Comparison of ENCODE assay signal across 16 cellular contexts in the genomic region with DNA sequence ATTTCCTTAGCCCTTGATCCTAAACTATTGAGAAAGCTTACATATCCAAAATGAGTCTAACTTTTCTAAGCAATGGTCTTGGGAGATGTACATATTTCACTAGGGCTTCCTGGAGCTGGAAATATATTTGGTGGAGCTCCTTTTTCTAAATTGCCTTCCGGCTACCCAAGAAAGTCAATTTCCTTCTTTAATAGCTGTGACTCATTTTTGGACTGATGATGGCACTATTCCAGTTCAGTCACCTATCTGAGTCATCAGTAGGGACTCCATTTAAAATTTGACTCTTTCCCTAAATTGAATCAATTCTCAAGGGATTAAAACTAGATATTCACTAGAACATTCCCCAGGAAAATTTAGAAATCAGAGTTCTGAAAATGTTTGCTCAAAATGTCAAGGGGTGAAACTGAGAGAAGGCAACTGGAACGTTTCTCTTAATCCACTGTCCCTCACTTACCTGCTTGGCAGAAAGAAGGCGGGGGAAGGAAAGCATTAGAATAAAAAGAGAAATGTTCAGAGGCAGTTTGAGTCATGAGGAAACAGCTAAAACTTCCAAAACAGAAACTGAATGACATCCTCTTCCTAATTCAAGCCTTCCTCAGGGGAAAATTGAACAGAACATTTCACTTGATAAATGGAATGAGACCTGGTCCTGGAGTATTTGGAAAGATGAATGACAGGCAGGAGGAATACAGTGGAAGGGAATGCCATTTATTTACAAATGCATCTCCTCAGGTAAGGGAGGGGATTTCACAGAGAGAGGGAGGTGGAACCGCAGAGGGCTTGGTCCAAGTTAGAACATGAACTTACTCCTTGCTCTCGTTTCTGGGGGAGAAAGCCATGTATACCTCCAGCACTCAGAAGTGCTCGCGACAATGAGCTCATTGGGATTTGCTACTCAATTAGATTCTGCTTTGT.
DNase-seq lines count a peak whose midpoint lies in the region; ATAC-seq and TF ChIP-seq lines count a peak whose summit lies in the region.
"Had no signal": no experiment of that assay in that cellular context is flagged by ENCODE, and none has a peak within 500 bp of the region (broad histone marks: within the 10 kb centered on the region; RNA-seq: fewer than 3 reads in every experiment).

No MANE protein-coding gene starts in this region.

- intact Hi-C loops in activated CD4-positive, alpha-beta T cell treated with anti-CD3 and anti-CD28 coated beads, Interleukin-2, amount 10 ng/mL, durations not matched to agents 24 days and 14 days (cut with micrococcal nuclease): loop anchor here (1.0 to 2.0 kb wide), 4 partner anchors 26 to 397 kb away; no protein-coding TSS in a partner anchor

- H3K27me3 ChIP-seq in RWPE2 (ENCODE audit: insufficient read depth, poor library complexity, severe bottlenecking) (peaks cover 14% of the 10 kb centered on the region), foreskin keratinocyte (no peaks in the 10 kb centered on the region)
- H3K27me3 ChIP-seq: neural progenitor cell, tibial nerve had no signal

- H3K4me3 ChIP-seq in RWPE2 (ENCODE audit: severe bottlenecking): no peak overlapping the region
- H3K4me3 ChIP-seq: neural progenitor cell, tibial nerve had no signal

- no peaks in the 10 kb centered on the region for H3K36me3 ChIP-seq in RWPE2 (ENCODE audit: low read depth)
- H3K36me3 ChIP-seq: neural progenitor cell, tibial nerve had no signal

- peaks cover 10% of the 10 kb centered on the region for H3K4me1 Mint-ChIP-seq in activated CD4-positive, alpha-beta T cell treated with anti-CD3 and anti-CD28 coated beads, Interleukin-2, amount 10 ng/mL, durations not matched to agents 24 days and 14 days
- H3K4me1 Mint-ChIP-seq in activated CD4-positive, alpha-beta T cell treated with anti-CD3 and anti-CD28 coated beads, Interleukin-2, amount 10 ng/mL, durations not matched to agents 7 days and 5 days: peaks cover 8% of the 10 kb centered on the region
- H3K4me1 Mint-ChIP-seq: CD4-positive, alpha-beta memory T cell; IgD-negative memory B cell; neural progenitor cell had no signal

- H3K36me3 Mint-ChIP-seq in activated CD4-positive, alpha-beta T cell treated with anti-CD3 and anti-CD28 coated beads, Interleukin-2, amount 10 ng/mL, durations not matched to agents 24 days and 14 days (ENCODE audit: low read depth): no peaks in the 10 kb centered on the region
- no peaks in the 10 kb centered on the region for H3K36me3 Mint-ChIP-seq in activated CD4-positive, alpha-beta T cell treated with anti-CD3 and anti-CD28 coated beads, Interleukin-2, amount 10 ng/mL, durations not matched to agents 7 days and 5 days (ENCODE audit: low read depth)
- H3K36me3 Mint-ChIP-seq: CD4-positive, alpha-beta memory T cell; IgD-negative memory B cell; neural progenitor cell had no signal

- ATAC-seq in RWPE2 (ENCODE audit: low read depth) (peak; percentile 56), foreskin keratinocyte (peak; percentile 76), GM19351 (IDR thresholded peaks at IDR 0.05; ENCODE audit: unreplicated experiment) (no peak)

- DNase-seq in activated CD4-positive, alpha-beta T cell treated with anti-CD3 and anti-CD28 coated beads, Interleukin-2, amount 10 ng/mL, durations not matched to agents 24 days and 14 days: peak; percentile 58
- DNase-seq in activated CD4-positive, alpha-beta T cell treated with anti-CD3 and anti-CD28 coated beads, Interleukin-2, amount 10 ng/mL, durations not matched to agents 7 days and 5 days: no peak
- no peak for DNase-seq in RWPE2 (ENCODE audit: low spot score)
- DNase-seq in foreskin keratinocyte: peak; percentile 26 to 61
- DNase-seq in KG1 (lab: John Stamatoyannopoulos, UW): no peak
- no peak for DNase-seq in NCI-H1930 (lab: John Stamatoyannopoulos, UW)
- DNase-seq in cerebellum (ENCODE audit: low spot score): no peak
- DNase-seq: activated gamma-delta T cell, NCI-H1105, NCI-H2227 treated with DMSO at 0.1 percent for 48 hours had no signal

- H3K4me3 Mint-ChIP-seq in activated CD4-positive, alpha-beta T cell treated with anti-CD3 and anti-CD28 coated beads, Interleukin-2, amount 10 ng/mL, durations not matched to agents 24 days and 14 days: peak overlapping the region; percentile 20
- H3K4me3 Mint-ChIP-seq in activated CD4-positive, alpha-beta T cell treated with anti-CD3 and anti-CD28 coated beads, Interleukin-2, amount 10 ng/mL, durations not matched to agents 7 days and 5 days: no peak overlapping the region
- H3K4me3 Mint-ChIP-seq: CD4-positive, alpha-beta memory T cell; IgD-negative memory B cell; neural progenitor cell had no signal

- H3K9me3 Mint-ChIP-seq in activated CD4-positive, alpha-beta T cell treated with anti-CD3 and anti-CD28 coated beads, Interleukin-2, amount 10 ng/mL, durations not matched to agents 24 days and 14 days: no peaks in the 10 kb centered on the region
- H3K9me3 Mint-ChIP-seq in activated CD4-positive, alpha-beta T cell treated with anti-CD3 and anti-CD28 coated beads, Interleukin-2, amount 10 ng/mL, durations not matched to agents 7 days and 5 days: no peaks in the 10 kb centered on the region
- H3K9me3 Mint-ChIP-seq: neural progenitor cell had no signal

- H3K27me3 Mint-ChIP-seq in activated CD4-positive, alpha-beta T cell treated with anti-CD3 and anti-CD28 coated beads, Interleukin-2, amount 10 ng/mL, durations not matched to agents 24 days and 14 days: peaks cover 14% of the 10 kb centered on the region
- H3K27me3 Mint-ChIP-seq in activated CD4-positive, alpha-beta T cell treated with anti-CD3 and anti-CD28 coated beads, Interleukin-2, amount 10 ng/mL, durations not matched to agents 7 days and 5 days: peaks cover 49% of the 10 kb centered on the region

- TF ChIP-seq CTCF in RWPE2 (IDR thresholded peaks at IDR 0.05; ENCODE audit: poor library complexity, severe bottlenecking) (no peak), foreskin keratinocyte (conservative IDR thresholded peaks at IDR 0.05) (no peak)

- POLR2A ChIA-PET in activated CD4-positive, alpha-beta T cell treated with anti-CD3 and anti-CD28 coated beads, Interleukin-2, amount 10 ng/mL, durations not matched to agents 7 days and 5 days (lab: Charles Lee): no interaction called here

- H3K9me3 ChIP-seq in RWPE2 (ENCODE audit: severe bottlenecking): no peaks in the 10 kb centered on the region
- H3K9me3 ChIP-seq: tibial nerve had no signal

- peak overlapping the region; percentile 26 for H3K27ac Mint-ChIP-seq in activated CD4-positive, alpha-beta T cell treated with anti-CD3 and anti-CD28 coated beads, Interleukin-2, amount 10 ng/mL, durations not matched to agents 24 days and 14 days
- H3K27ac Mint-ChIP-seq in activated CD4-positive, alpha-beta T cell treated with anti-CD3 and anti-CD28 coated beads, Interleukin-2, amount 10 ng/mL, durations not matched to agents 7 days and 5 days: no peak overlapping the region
- H3K27ac Mint-ChIP-seq: CD4-positive, alpha-beta memory T cell; IgD-negative memory B cell; neural progenitor cell had no signal

- peaks cover 13% of the 10 kb centered on the region for H3K4me1 ChIP-seq in RWPE2 (ENCODE audit: insufficient read depth, poor library complexity, severe bottlenecking)
- peaks cover 10% of the 10 kb centered on the region for H3K4me1 ChIP-seq in foreskin keratinocyte
- H3K4me1 ChIP-seq: neural progenitor cell had no signal

- CTCF ChIA-PET in activated CD4-positive, alpha-beta T cell treated with anti-CD3 and anti-CD28 coated beads, Interleukin-2, amount 10 ng/mL, durations not matched to agents 7 days and 5 days (lab: Charles Lee): interaction anchor here (0.6 to 1.5 kb wide), 2 partner anchors 47 to 1456 kb away, joined by 3 read pairs; no protein-coding TSS in a partner anchor

- H3K27ac ChIP-seq in RWPE2 (ENCODE audit: poor library complexity, severe bottlenecking) (peak overlapping the region; percentile 45), foreskin keratinocyte (peak overlapping the region; percentile 39)
- H3K27ac ChIP-seq: neural progenitor cell, VCaP had no signal

Comparison
In these comparisons a context has a peak if more than half of its experiments do, and no peak if none do; other contexts are left out.
1. DNase-seq: peak in activated CD4-positive, alpha-beta T cell treated with anti-CD3 and anti-CD28 coated beads, Interleukin-2, amount 10 ng/mL, durations not matched to agents 24 days and 14 days (single experiment) and foreskin keratinocyte (2 of 2); none in activated CD4-positive, alpha-beta T cell treated with anti-CD3 and anti-CD28 coated beads, Interleukin-2, amount 10 ng/mL, durations not matched to agents 7 days and 5 days (single experiment), RWPE2 (single experiment), KG1 (single experiment), NCI-H1930 (0 of 2) and cerebellum (single experiment).